ENCODE assay signal across 1 cellular context in the genomic region with DNA sequence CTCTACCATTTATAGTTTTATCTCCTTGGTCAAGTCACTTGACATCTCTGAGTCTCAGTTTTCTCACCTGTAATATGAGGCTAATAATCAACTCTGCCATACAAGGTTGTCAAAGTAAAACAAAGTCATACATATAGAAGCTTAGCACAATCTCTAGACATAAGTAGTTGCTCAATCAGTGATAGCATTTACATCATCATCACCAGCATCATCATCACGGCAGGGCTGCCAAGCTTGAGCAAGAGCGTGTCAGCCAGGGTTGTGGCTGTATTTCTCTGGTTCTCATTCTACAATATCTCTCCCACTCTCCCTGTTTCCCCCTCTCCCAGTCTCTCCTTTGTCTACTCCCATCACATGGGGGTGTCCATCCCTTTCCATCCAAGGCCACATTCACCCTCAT.
TF ChIP-seq lines count a peak whose summit lies in the region.

No MANE protein-coding gene starts in this region.

TF ChIP-seq in K562, 482 proteins besides CTCF, POLR2A, EP300 and RAD21 (continued from another document):
- TF ChIP-seq, protein P1, sequence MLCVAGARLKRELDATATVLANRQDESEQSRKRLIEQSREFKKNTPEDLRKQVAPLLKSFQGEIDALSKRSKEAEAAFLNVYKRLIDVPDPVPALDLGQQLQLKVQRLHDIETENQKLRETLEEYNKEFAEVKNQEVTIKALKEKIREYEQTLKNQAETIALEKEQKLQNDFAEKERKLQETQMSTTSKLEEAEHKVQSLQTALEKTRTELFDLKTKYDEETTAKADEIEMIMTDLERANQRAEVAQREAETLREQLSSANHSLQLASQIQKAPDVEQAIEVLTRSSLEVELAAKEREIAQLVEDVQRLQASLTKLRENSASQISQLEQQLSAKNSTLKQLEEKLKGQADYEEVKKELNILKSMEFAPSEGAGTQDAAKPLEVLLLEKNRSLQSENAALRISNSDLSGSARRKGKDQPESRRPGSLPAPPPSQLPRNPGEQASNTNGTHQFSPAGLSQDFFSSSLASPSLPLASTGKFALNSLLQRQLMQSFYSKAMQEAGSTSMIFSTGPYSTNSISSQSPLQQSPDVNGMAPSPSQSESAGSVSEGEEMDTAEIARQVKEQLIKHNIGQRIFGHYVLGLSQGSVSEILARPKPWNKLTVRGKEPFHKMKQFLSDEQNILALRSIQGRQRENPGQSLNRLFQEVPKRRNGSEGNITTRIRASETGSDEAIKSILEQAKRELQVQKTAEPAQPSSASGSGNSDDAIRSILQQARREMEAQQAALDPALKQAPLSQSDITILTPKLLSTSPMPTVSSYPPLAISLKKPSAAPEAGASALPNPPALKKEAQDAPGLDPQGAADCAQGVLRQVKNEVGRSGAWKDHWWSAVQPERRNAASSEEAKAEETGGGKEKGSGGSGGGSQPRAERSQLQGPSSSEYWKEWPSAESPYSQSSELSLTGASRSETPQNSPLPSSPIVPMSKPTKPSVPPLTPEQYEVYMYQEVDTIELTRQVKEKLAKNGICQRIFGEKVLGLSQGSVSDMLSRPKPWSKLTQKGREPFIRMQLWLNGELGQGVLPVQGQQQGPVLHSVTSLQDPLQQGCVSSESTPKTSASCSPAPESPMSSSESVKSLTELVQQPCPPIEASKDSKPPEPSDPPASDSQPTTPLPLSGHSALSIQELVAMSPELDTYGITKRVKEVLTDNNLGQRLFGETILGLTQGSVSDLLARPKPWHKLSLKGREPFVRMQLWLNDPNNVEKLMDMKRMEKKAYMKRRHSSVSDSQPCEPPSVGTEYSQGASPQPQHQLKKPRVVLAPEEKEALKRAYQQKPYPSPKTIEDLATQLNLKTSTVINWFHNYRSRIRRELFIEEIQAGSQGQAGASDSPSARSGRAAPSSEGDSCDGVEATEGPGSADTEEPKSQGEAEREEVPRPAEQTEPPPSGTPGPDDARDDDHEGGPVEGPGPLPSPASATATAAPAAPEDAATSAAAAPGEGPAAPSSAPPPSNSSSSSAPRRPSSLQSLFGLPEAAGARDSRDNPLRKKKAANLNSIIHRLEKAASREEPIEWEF (CRISPR knock-in tag; IDR thresholded peaks at IDR 0.05), result no peak
- TF ChIP-seq, protein P2, sequence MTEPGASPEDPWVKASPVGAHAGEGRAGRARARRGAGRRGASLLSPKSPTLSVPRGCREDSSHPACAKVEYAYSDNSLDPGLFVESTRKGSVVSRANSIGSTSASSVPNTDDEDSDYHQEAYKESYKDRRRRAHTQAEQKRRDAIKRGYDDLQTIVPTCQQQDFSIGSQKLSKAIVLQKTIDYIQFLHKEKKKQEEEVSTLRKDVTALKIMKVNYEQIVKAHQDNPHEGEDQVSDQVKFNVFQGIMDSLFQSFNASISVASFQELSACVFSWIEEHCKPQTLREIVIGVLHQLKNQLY (CRISPR knock-in tag; conservative IDR thresholded peaks at IDR 0.05), result no peak
- TF ChIP-seq, protein P3, sequence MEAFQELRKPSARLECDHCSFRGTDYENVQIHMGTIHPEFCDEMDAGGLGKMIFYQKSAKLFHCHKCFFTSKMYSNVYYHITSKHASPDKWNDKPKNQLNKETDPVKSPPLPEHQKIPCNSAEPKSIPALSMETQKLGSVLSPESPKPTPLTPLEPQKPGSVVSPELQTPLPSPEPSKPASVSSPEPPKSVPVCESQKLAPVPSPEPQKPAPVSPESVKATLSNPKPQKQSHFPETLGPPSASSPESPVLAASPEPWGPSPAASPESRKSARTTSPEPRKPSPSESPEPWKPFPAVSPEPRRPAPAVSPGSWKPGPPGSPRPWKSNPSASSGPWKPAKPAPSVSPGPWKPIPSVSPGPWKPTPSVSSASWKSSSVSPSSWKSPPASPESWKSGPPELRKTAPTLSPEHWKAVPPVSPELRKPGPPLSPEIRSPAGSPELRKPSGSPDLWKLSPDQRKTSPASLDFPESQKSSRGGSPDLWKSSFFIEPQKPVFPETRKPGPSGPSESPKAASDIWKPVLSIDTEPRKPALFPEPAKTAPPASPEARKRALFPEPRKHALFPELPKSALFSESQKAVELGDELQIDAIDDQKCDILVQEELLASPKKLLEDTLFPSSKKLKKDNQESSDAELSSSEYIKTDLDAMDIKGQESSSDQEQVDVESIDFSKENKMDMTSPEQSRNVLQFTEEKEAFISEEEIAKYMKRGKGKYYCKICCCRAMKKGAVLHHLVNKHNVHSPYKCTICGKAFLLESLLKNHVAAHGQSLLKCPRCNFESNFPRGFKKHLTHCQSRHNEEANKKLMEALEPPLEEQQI (IDR thresholded peaks at IDR 0.05), result no peak
- TF ChIP-seq KLF10 (CRISPR knock-in tag; IDR thresholded peaks at IDR 0.05), result no peak
- no peak for TF ChIP-seq CEBPG (CRISPR knock-in tag; IDR thresholded peaks at IDR 0.05)
- TF ChIP-seq CEBPG (tag; conservative IDR thresholded peaks at IDR 0.05 in 1 of 2, IDR thresholded peaks at IDR 0.05 in 1 of 2), result peak in 1 of 2 experiments; percentile 56; a peak in 1 of 4 replicates
- TF ChIP-seq, protein P4, sequence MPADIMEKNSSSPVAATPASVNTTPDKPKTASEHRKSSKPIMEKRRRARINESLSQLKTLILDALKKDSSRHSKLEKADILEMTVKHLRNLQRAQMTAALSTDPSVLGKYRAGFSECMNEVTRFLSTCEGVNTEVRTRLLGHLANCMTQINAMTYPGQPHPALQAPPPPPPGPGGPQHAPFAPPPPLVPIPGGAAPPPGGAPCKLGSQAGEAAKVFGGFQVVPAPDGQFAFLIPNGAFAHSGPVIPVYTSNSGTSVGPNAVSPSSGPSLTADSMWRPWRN (IDR thresholded peaks at IDR 0.05; ENCODE audit: low read depth), result no peak
- TF ChIP-seq ATF3 (IDR thresholded peaks at IDR 0.05), result peak; percentile 37; the same call in 1 of the 2 replicates
- TF ChIP-seq ATF3 (CRISPR knock-in tag; conservative IDR thresholded peaks at IDR 0.05), result no peak
- no peak for TF ChIP-seq RBM17 (IDR thresholded peaks at IDR 0.05; ENCODE audit: borderline replicate concordance, low read depth, low read length)
- peak; percentile 47 for TF ChIP-seq CEBPB (tag; IDR thresholded peaks at IDR 0.05)
- TF ChIP-seq MLLT1 (IDR thresholded peaks at IDR 0.05), result peak in 1 of 2 experiments; percentile 74; a peak in 1 of 4 replicates
- TF ChIP-seq SRSF1 (IDR thresholded peaks at IDR 0.05; ENCODE audit: low read depth, low read length), result no peak
